Comparison of ENCODE assay signal across 2 cellular contexts in genomic region chr16:11231367-11231970, GRCh38.
TF ChIP-seq lines count a peak whose summit lies in the region.

No MANE protein-coding gene starts in this region.

TF ChIP-seq in GM23338, 12 proteins besides CTCF, POLR2A, EP300 and RAD21:
- TF ChIP-seq ZNF114 (CRISPR knock-in tag; IDR thresholded peaks at IDR 0.05) (no peak), JUNB (IDR thresholded peaks at IDR 0.05; ENCODE audit: unreplicated experiment) (no peak), EZH2 (IDR thresholded peaks at IDR 0.05; ENCODE audit: low read depth, unreplicated experiment) (no peak), POLR2AphosphoS5 (IDR thresholded peaks at IDR 0.05; ENCODE audit: low read depth) (no peak), CREB1 (CRISPR knock-in tag; IDR thresholded peaks at IDR 0.05; ENCODE audit: low read depth) (no peak), EZH2phosphoT487 (IDR thresholded peaks at IDR 0.05; ENCODE audit: unreplicated experiment) (no peak), NANOG (IDR thresholded peaks at IDR 0.05; ENCODE audit: borderline replicate concordance) (no peak), ZNF462 (CRISPR knock-in tag; IDR thresholded peaks at IDR 0.05) (no peak), ZNF331 (CRISPR knock-in tag; IDR thresholded peaks at IDR 0.05; ENCODE audit: low read depth) (no peak), STAT1 (IDR thresholded peaks at IDR 0.05; ENCODE audit: unreplicated experiment) (no peak)
- TF ChIP-seq, protein P1, sequence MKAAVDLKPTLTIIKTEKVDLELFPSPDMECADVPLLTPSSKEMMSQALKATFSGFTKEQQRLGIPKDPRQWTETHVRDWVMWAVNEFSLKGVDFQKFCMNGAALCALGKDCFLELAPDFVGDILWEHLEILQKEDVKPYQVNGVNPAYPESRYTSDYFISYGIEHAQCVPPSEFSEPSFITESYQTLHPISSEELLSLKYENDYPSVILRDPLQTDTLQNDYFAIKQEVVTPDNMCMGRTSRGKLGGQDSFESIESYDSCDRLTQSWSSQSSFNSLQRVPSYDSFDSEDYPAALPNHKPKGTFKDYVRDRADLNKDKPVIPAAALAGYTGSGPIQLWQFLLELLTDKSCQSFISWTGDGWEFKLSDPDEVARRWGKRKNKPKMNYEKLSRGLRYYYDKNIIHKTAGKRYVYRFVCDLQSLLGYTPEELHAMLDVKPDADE (IDR thresholded peaks at IDR 0.05): no peak
- TF ChIP-seq, protein P2, sequence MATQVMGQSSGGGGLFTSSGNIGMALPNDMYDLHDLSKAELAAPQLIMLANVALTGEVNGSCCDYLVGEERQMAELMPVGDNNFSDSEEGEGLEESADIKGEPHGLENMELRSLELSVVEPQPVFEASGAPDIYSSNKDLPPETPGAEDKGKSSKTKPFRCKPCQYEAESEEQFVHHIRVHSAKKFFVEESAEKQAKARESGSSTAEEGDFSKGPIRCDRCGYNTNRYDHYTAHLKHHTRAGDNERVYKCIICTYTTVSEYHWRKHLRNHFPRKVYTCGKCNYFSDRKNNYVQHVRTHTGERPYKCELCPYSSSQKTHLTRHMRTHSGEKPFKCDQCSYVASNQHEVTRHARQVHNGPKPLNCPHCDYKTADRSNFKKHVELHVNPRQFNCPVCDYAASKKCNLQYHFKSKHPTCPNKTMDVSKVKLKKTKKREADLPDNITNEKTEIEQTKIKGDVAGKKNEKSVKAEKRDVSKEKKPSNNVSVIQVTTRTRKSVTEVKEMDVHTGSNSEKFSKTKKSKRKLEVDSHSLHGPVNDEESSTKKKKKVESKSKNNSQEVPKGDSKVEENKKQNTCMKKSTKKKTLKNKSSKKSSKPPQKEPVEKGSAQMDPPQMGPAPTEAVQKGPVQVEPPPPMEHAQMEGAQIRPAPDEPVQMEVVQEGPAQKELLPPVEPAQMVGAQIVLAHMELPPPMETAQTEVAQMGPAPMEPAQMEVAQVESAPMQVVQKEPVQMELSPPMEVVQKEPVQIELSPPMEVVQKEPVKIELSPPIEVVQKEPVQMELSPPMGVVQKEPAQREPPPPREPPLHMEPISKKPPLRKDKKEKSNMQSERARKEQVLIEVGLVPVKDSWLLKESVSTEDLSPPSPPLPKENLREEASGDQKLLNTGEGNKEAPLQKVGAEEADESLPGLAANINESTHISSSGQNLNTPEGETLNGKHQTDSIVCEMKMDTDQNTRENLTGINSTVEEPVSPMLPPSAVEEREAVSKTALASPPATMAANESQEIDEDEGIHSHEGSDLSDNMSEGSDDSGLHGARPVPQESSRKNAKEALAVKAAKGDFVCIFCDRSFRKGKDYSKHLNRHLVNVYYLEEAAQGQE (IDR thresholded peaks at IDR 0.05; ENCODE audit: unreplicated experiment): no peak

TF ChIP-seq in liver, 16 proteins besides CTCF, POLR2A, EP300 and RAD21:
- peak; percentile 74 for TF ChIP-seq NR2F2 (IDR thresholded peaks at IDR 0.05)
- peak; percentile 23 for TF ChIP-seq SP1 (IDR thresholded peaks at IDR 0.05)
- no peak for TF ChIP-seq ZBTB33 (IDR thresholded peaks at IDR 0.05)
- no peak for TF ChIP-seq YY1 (IDR thresholded peaks at IDR 0.05)
- TF ChIP-seq JUND (IDR thresholded peaks at IDR 0.05): no peak
- TF ChIP-seq GABPA (IDR thresholded peaks at IDR 0.05 in 1 of 2, conservative IDR thresholded peaks at IDR 0.05 in 1 of 2): no peak
- TF ChIP-seq EGR1 (IDR thresholded peaks at IDR 0.05; ENCODE audit: low read depth in 2 of 2): no peak
- TF ChIP-seq FOXA1 (IDR thresholded peaks at IDR 0.05): no peak
- no peak for TF ChIP-seq ATF3 (IDR thresholded peaks at IDR 0.05)
- TF ChIP-seq FOXA2 (IDR thresholded peaks at IDR 0.05): no peak
- no peak for TF ChIP-seq TAF1 (conservative IDR thresholded peaks at IDR 0.05)
